ENCODE assay signal across 8 cellular contexts in the genomic region with DNA sequence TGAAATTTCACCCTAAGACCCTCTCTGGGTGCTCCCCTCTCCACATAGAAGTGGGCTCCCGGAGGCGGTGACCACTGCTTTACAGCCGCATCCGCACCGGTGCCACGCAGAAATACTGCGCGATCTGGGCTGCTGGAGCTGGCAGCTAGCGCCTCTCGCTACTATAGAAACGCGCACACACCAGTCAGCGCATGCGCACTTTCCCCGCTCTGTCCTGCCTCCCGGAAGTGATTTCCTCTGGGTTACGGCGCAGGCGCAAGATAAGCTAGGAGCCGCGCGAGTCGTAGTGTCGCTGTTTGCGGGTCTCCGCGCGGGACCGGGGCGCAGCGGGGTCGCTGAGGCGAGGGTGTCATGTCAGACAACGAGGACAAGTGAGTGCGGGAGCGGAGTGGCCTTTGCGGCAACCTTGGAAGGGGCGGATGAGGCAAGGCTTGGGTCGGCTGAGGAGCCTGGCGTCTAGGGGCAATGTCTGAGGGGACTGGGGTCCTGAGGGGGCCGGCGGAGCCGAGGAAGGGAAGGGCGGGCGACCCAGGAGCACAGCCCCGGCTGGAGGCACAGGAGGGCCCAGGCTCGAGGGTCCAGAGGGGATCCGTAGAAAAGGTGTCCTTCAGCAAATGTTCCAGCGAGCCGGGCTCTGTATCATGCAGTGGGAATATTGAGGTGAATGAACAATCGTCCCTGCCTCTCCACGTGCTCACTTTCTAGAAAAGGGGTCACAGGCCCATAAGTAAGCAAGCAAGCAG. TPM values are rescaled to one million over a fixed set of nuclear protein-coding genes. Genes with fewer than 3 reads are reported as not detected.
A peak's percentile ranks its signal among the peaks of the same experiment; 100 is the strongest.
DNase-seq lines count a peak whose midpoint lies in the region; ATAC-seq, FAIRE-seq and TF ChIP-seq lines count a peak whose summit lies in the region.

C22orf23 (minus strand) TSS at position 165 of the 743 bp plus-strand sequence. CDS start 452 bp downstream, outside the sequence.
POLR2F (plus strand) TSS at position 263 of the 743 bp plus-strand sequence; CDS start at position 352, 89 bp downstream.

- H3K4me3 ChIP-seq in SU-DHL-6 (ENCODE audit: insufficient read depth, low read length, poor library complexity, severe bottlenecking) (peak within 1 kb of the TSS; percentile 93), cardiac muscle cell (peak within 1 kb of the TSS; percentile 97), pancreas (peak within 1 kb of the TSS; percentile 56 to 98 (median 81)), tibial nerve (peak within 1 kb of the TSS; percentile 60 to 92 (median 71))

- DNase-seq in NCI-H1417 (lab: John Stamatoyannopoulos, UW) (peak; percentile 85 to 95 (median 91)), cardiac muscle cell (ENCODE audit: low read depth in 1 of 2, low spot score in 1 of 2) (peak; percentile 95 to 99), pancreas (peak; percentile 94 to 100 (median 97)), tibial nerve (ENCODE audit: low spot score in 2 of 2) (peak; percentile 90 to 92)
- DNase-seq in activated naive CD8-positive, alpha-beta T cell treated with anti-CD3 and anti-CD28 coated beads, Interleukin-2, amount 50 U/mL, for 24 hours, result peak; percentile 97

- H3K9me3 ChIP-seq in SU-DHL-6 (ENCODE audit: insufficient read depth, low read length), result no peaks in the 10 kb centered on the region
- no peaks in the 10 kb centered on the region for H3K9me3 ChIP-seq in cardiac muscle cell (ENCODE audit: low read depth)
- H3K9me3 ChIP-seq in pancreas, result no peaks in the 10 kb centered on the region
- H3K9me3 ChIP-seq in tibial nerve, result no peaks in the 10 kb centered on the region

- H3K27me3 Mint-ChIP-seq in activated naive CD8-positive, alpha-beta T cell treated with anti-CD3 and anti-CD28 coated beads, Interleukin-2, amount 50 U/mL, for 24 hours, result peaks cover 13% of the 10 kb centered on the region

- TF ChIP-seq EP300 in tibial nerve (IDR thresholded peaks at IDR 0.05), result peak; percentile 71 to 90

- H3K9me3 Mint-ChIP-seq in activated naive CD8-positive, alpha-beta T cell treated with anti-CD3 and anti-CD28 coated beads, Interleukin-2, amount 50 U/mL, for 24 hours, result no peaks in the 10 kb centered on the region

- TF ChIP-seq CTCF in GM12874 (IDR thresholded peaks at IDR 0.05; ENCODE audit: insufficient read depth, low read depth, low read length), result 0 out of 2 replicates have a peak, but pooled peaks have one; percentile 0
- TF ChIP-seq CTCF in SU-DHL-6 (IDR thresholded peaks at IDR 0.05; ENCODE audit: insufficient read depth, low read length, poor library complexity, severe bottlenecking), result no peak
- peak; percentile 3 for TF ChIP-seq CTCF in cardiac muscle cell (IDR thresholded peaks at IDR 0.05; ENCODE audit: low read depth, low read length)
- no peak for TF ChIP-seq CTCF in pancreas (IDR thresholded peaks at IDR 0.05)
- TF ChIP-seq CTCF in tibial nerve (IDR thresholded peaks at IDR 0.05), result no peak

- H3K36me3 ChIP-seq in SU-DHL-6 (ENCODE audit: low read length) (0 out of 2 replicates have a peak, but pooled peaks cover under 1% of the 10 kb centered on the region), cardiac muscle cell (no peaks in the 10 kb centered on the region), pancreas (peaks cover 0 to 10% (median 0%) of the 10 kb centered on the region in 3 donors), tibial nerve (peaks cover 0 to 31% (median 8%) of the 10 kb centered on the region in 3 donors)

- H3K4me1 ChIP-seq in cardiac muscle cell (ENCODE audit: low read depth) (peaks cover 19% of the 10 kb centered on the region), pancreas (peaks cover 0 to 14% (median 7%) of the 10 kb centered on the region in 3 donors), tibial nerve (peaks cover 0 to 47% (median 14%) of the 10 kb centered on the region in 4 donors)

- WGBS in pancreas, 2 donors, result 0% methylated on average over 51 to 52 of the region's 52 CpGs
- WGBS in tibial nerve, 2 donors, result 1% methylated on average over 39 to 40 of the region's 52 CpGs

- H3K9me2 ChIP-seq in SU-DHL-6 (replicated peaks; ENCODE audit: insufficient read depth, low read length), result no peaks in the 10 kb centered on the region

- peak within 1 kb of the TSS; percentile 64 for H3K4me2 ChIP-seq in SU-DHL-6 (ENCODE audit: low read depth, low read length, poor library complexity, severe bottlenecking)

- H3K4me3 Mint-ChIP-seq in activated naive CD8-positive, alpha-beta T cell treated with anti-CD3 and anti-CD28 coated beads, Interleukin-2, amount 50 U/mL, for 24 hours, result peak within 1 kb of the TSS; percentile 95

- peak within 1 kb of the TSS; percentile 92 for H3K9ac ChIP-seq in SU-DHL-6 (ENCODE audit: low read length)

- no peak within 1 kb of the TSS for H3K27ac ChIP-seq in SU-DHL-6 (ENCODE audit: low read depth, low read length)
- H3K27ac ChIP-seq in cardiac muscle cell, result peak within 1 kb of the TSS; percentile 27
- H3K27ac ChIP-seq in pancreas, result peak within 1 kb of the TSS in 2 of 4 donors; percentile 2 to 44
- H3K27ac ChIP-seq in tibial nerve, result peak within 1 kb of the TSS in 3 of 4 donors; percentile 36 to 87 (median 79)

- peaks cover 24% of the 10 kb centered on the region for H3K79me2 ChIP-seq in SU-DHL-6 (ENCODE audit: insufficient read depth, low read length)

- peaks cover 25% of the 10 kb centered on the region for H3K4me1 Mint-ChIP-seq in activated naive CD8-positive, alpha-beta T cell treated with anti-CD3 and anti-CD28 coated beads, Interleukin-2, amount 50 U/mL, for 24 hours

- peak within 1 kb of the TSS; percentile 90 for H3K27ac Mint-ChIP-seq in activated naive CD8-positive, alpha-beta T cell treated with anti-CD3 and anti-CD28 coated beads, Interleukin-2, amount 50 U/mL, for 24 hours

- no peaks in the 10 kb centered on the region for H4K20me1 ChIP-seq in SU-DHL-6 (ENCODE audit: low read depth, low read length)

- peaks cover 27% of the 10 kb centered on the region for H3K36me3 Mint-ChIP-seq in activated naive CD8-positive, alpha-beta T cell treated with anti-CD3 and anti-CD28 coated beads, Interleukin-2, amount 50 U/mL, for 24 hours (ENCODE audit: low read depth)

- FAIRE-seq in pancreas (lab: Jason Lieb, UNC), result peak; percentile 5

- TF ChIP-seq POLR2A in tibial nerve (IDR thresholded peaks at IDR 0.05), result peak in 1 of 2 donors; percentile 61

- ATAC-seq in HG02759 (IDR thresholded peaks at IDR 0.05; ENCODE audit: unreplicated experiment) (peak; percentile 93), pancreas (peak; percentile 96 to 99 (median 98))
- peak; percentile 95 for ATAC-seq in activated naive CD8-positive, alpha-beta T cell treated with anti-CD3 and anti-CD28 coated beads, Interleukin-2, amount 50 U/mL, for 24 hours

- H3K27me3 ChIP-seq in SU-DHL-6 (ENCODE audit: low read length) (no peaks in the 10 kb centered on the region), cardiac muscle cell (no peaks in the 10 kb centered on the region), pancreas (no peaks in the 10 kb centered on the region), tibial nerve (no peaks in the 10 kb centered on the region)

- no peaks in the 10 kb centered on the region for H3F3A ChIP-seq in SU-DHL-6 (ENCODE audit: insufficient read depth)

- intact Hi-C loops in pancreas (cut with DNase I), result no loop called here

- H2AFZ ChIP-seq in SU-DHL-6 (ENCODE audit: low read depth, low read length, severe bottlenecking), result peak within 1 kb of the TSS; percentile 92

RNA-seq across cellular contexts. Expression of gene C22orf23, which starts in this region (rescaled TPM):
- total RNA-seq in cardiac muscle cell, result 0.80 and 0.99 TPM in 2 replicates
- polyA plus RNA-seq in cardiac muscle cell, result 1.1 and 2.5 TPM in 2 replicates
- under 1 TPM in 4 of 6 donors, not detected in 2; 0.09 to 0.31 (median 0.22) TPM for total RNA-seq in pancreas
- under 1 TPM; 0.38 to 0.68 TPM for polyA plus RNA-seq in pancreas
- under 1 TPM in 1 of 4 donors, not detected in 3; 0.21 TPM for total RNA-seq in tibial nerve

RNA-seq across cellular contexts. Expression of gene POLR2F, which starts in this region (rescaled TPM):
- total RNA-seq in cardiac muscle cell (63.3 and 127 TPM in 2 replicates), pancreas (10 to 100 TPM; 21.2 to 32.5 (median 27.7) TPM), tibial nerve (100 to 1,000 TPM in 3 of 4 donors, 10 to 100 TPM in 1; 54.7 to 181 (median 120) TPM)
- polyA plus RNA-seq in cardiac muscle cell (124 and 183 TPM in 2 replicates), pancreas (10 to 100 TPM; 61.9 to 74.5 TPM)

Comparison
In these comparisons a context has a peak if more than half of its experiments do, and no peak if none do; other contexts are left out.
1. CTCF ChIP-seq: peak in GM12874 (single experiment) and cardiac muscle cell (single experiment); none in SU-DHL-6 (single experiment), pancreas (0 of 4) and tibial nerve (0 of 5).
2. Peak in every context shown above with its lines, with median percentiles within 50 percentile points of each other: ATAC-seq, DNase-seq and H3K4me3 ChIP-seq.